9 cellular contexts compared by ENCODE assay signal in the genomic region with DNA sequence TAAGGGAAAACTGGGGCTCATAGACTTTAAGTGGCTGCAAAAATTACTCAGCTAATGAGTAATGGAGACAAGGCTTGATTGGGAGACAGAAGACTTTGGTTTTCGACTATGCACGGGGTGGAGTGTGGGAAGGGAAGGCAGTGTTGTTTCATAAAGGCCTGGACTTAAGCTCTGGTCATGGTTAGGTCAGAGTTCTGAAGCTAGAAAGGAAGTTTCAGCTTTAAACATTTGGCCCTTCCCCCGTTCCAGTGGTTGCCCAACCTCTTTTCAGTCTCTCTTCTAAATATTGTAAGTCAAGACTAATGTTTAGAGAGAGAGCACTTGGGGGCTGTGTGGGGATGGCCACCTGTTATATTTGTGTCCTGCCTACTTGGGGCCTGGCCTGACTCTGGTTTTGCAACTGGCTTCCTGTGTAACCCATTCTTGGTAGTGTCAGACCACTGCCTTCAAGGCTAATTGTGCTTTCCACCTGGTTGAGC. TPM values are rescaled to one million over a fixed set of nuclear protein-coding genes. Genes with fewer than 3 reads are reported as not detected.
DNase-seq lines count a peak whose midpoint lies in the region; ATAC-seq and TF ChIP-seq lines count a peak whose summit lies in the region.
"Had no signal": no experiment of that assay in that cellular context is flagged by ENCODE, and none has a peak within 500 bp of the region (broad histone marks: within the 10 kb centered on the region; RNA-seq: fewer than 3 reads in every experiment).

No MANE protein-coding gene starts in this region.

- TF ChIP-seq POLR2A in Peyer's patch (IDR thresholded peaks at IDR 0.05), result no peak

- peaks cover 0 to 26% (median 13%) of the 10 kb centered on the region in 4 donors for H3K4me1 ChIP-seq in Peyer's patch

- H3K9me3 ChIP-seq in Peyer's patch, result no peaks in the 10 kb centered on the region

- CTCF ChIA-PET in activated CD4-positive, alpha-beta T cell treated with anti-CD3 and anti-CD28 coated beads, Interleukin-2, amount 10 ng/mL, durations not matched to agents 7 days and 5 days (lab: Charles Lee), result interaction anchor here (1.0 to 8.0 kb wide), 6 partner anchors 9 to 17 kb away, joined by 3 to 58 read pairs (median 4); no protein-coding TSS in a partner anchor

- no peaks in the 10 kb centered on the region for H3K36me3 ChIP-seq in Peyer's patch

- no peaks in the 10 kb centered on the region for H3K27me3 ChIP-seq in Peyer's patch

- TF ChIP-seq CTCF in Peyer's patch (IDR thresholded peaks at IDR 0.05), result no peak

- ATAC-seq in HG02840 (IDR thresholded peaks at IDR 0.05; ENCODE audit: low FRiP score, unreplicated experiment), result peak; percentile 91

- H3K4me1 Mint-ChIP-seq in activated CD4-positive, alpha-beta T cell treated with anti-CD3 and anti-CD28 coated beads, Interleukin-2, amount 10 ng/mL, durations not matched to agents 7 days and 5 days, result peaks cover 87% of the 10 kb centered on the region

- no peak overlapping the region for H3K4me3 ChIP-seq in Peyer's patch

- no peaks in the 10 kb centered on the region for H3K27me3 Mint-ChIP-seq in activated CD4-positive, alpha-beta T cell treated with anti-CD3 and anti-CD28 coated beads, Interleukin-2, amount 10 ng/mL, durations not matched to agents 7 days and 5 days

- peak overlapping the region in 2 of 4 donors; percentile 0 to 59 for H3K27ac ChIP-seq in Peyer's patch
- H3K27ac ChIP-seq: C4-2B had no signal

- POLR2A ChIA-PET in activated CD4-positive, alpha-beta T cell treated with anti-CD3 and anti-CD28 coated beads, Interleukin-2, amount 10 ng/mL, durations not matched to agents 7 days and 5 days (lab: Charles Lee), result no interaction called here

- no peak overlapping the region for H3K4me3 Mint-ChIP-seq in activated CD4-positive, alpha-beta T cell treated with anti-CD3 and anti-CD28 coated beads, Interleukin-2, amount 10 ng/mL, durations not matched to agents 7 days and 5 days

- H3K36me3 Mint-ChIP-seq in activated CD4-positive, alpha-beta T cell treated with anti-CD3 and anti-CD28 coated beads, Interleukin-2, amount 10 ng/mL, durations not matched to agents 7 days and 5 days (ENCODE audit: low read depth), result peaks cover 64% of the 10 kb centered on the region

- no peaks in the 10 kb centered on the region for H3K9me3 Mint-ChIP-seq in activated CD4-positive, alpha-beta T cell treated with anti-CD3 and anti-CD28 coated beads, Interleukin-2, amount 10 ng/mL, durations not matched to agents 7 days and 5 days

- peak overlapping the region; percentile 66 for H3K27ac Mint-ChIP-seq in activated CD4-positive, alpha-beta T cell treated with anti-CD3 and anti-CD28 coated beads, Interleukin-2, amount 10 ng/mL, durations not matched to agents 7 days and 5 days

- DNase-seq in activated CD4-positive, alpha-beta T cell treated with anti-CD3 and anti-CD28 coated beads, Interleukin-2, amount 10 ng/mL, durations not matched to agents 7 days and 5 days, result no peak
- DNase-seq in activated CD4-positive, alpha-beta T cell treated with anti-CD3 and anti-CD28 coated beads for 4 hours, result no peak
- DNase-seq in Peyer's patch (peak in 2 of 3 donors; percentile 34 to 61), left kidney (ENCODE audit: low read depth, low spot score) (peak; percentile 56), germinal center (ENCODE audit: low spot score) (no peak), Ammon's horn (ENCODE audit: low spot score) (no peak), NCI-H748 treated with DMSO at 0.1 percent for 48 hours (lab: John Stamatoyannopoulos, UW) (no peak)

RNA-seq across cellular contexts. Expression of a gene that starts 21.0 kb away (rescaled TPM):
- 100 to 1,000 TPM; 617 to 728 TPM for total RNA-seq in activated CD4-positive, alpha-beta T cell treated with anti-CD3 and anti-CD28 coated beads, Interleukin-2, amount 10 ng/mL, durations not matched to agents 7 days and 5 days
- total RNA-seq in Peyer's patch, result 100 to 1,000 TPM in 1 of 4 donors, 10 to 100 TPM in 3; 22.4 to 126 (median 33.4) TPM

Comparison
In these comparisons a context has a peak if more than half of its experiments do, and no peak if none do; other contexts are left out.
1. DNase-seq: peak in Peyer's patch (2 of 3) and left kidney (single experiment); none in activated CD4-positive, alpha-beta T cell treated with anti-CD3 and anti-CD28 coated beads, Interleukin-2, amount 10 ng/mL, durations not matched to agents 7 days and 5 days (single experiment), activated CD4-positive, alpha-beta T cell treated with anti-CD3 and anti-CD28 coated beads for 4 hours (0 of 2), germinal center (single experiment), Ammon's horn (single experiment) and NCI-H748 treated with DMSO at 0.1 percent for 48 hours (single experiment).
2. RNA of a gene that starts 21.0 kb away (total RNA-seq): 617 to 728 TPM in activated CD4-positive, alpha-beta T cell treated with anti-CD3 and anti-CD28 coated beads, Interleukin-2, amount 10 ng/mL, durations not matched to agents 7 days and 5 days; 22.4 to 126 TPM in Peyer's patch; every median in the first group is over 4 times any median in the second.